10 cellular contexts compared by ENCODE assay signal in the genomic region with DNA sequence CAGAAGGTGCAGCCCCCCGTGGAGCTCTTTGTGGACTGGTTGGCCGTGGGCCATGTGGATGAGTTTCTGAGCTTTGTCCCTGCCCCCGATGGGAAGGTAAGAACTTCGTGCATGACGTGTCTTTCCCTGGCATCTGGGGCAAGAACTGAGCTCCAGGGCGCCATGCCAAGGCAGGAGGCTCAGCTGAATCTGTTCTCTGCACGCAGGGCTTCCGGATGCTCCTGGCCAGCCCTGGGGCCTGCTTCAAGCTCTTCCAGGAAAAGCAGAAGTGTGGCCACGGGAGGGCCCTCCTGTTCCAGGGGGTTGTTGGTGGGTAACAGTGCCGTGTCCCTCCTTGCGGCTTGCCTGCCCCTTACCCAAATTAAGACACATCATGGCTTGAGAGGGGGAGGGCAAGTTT. TPM values are rescaled to one million over a fixed set of nuclear protein-coding genes. Genes with fewer than 3 reads are reported as not detected.
DNase-seq lines count a peak whose midpoint lies in the region; ATAC-seq, FAIRE-seq and TF ChIP-seq lines count a peak whose summit lies in the region.
"Had no signal": no experiment of that assay in that cellular context is flagged by ENCODE, and none has a peak within 500 bp of the region (broad histone marks: within the 10 kb centered on the region; RNA-seq: fewer than 3 reads in every experiment).

No MANE protein-coding gene starts in this region.

- H3K9me3 ChIP-seq in GM12878 (replicated peaks; ENCODE audit: control insufficient read depth, insufficient read depth, low read length) (no peaks in the 10 kb centered on the region), kidney (ENCODE audit: control insufficient read depth in 1 of 2, low read length in 2 of 2) (no peaks in the 10 kb centered on the region)

- TF ChIP-seq POLR2A in GM12878 (IDR thresholded peaks at IDR 0.05; ENCODE audit: low read depth, low read length) = no peak

- no peak overlapping the region for H3K4me2 ChIP-seq in GM12878 (ENCODE audit: control insufficient read depth, insufficient read depth)

- RAD21 ChIA-PET in GM12878 (lab: Charles Lee; ENCODE audit: unreplicated experiment) = interaction anchor here (1.3 kb wide), 1 partner anchor 135 kb away, joined by 3 read pairs; no protein-coding TSS in a partner anchor

- TF ChIP-seq RAD21 in GM12878 (IDR thresholded peaks at IDR 0.05; ENCODE audit: insufficient read depth, low read depth, low read length) = no peak

- no peak overlapping the region for H2AFZ ChIP-seq in GM12878 (ENCODE audit: control insufficient read depth, low read depth, low read length)

- in situ Hi-C loops in GM12878 (cut with MboI) = no loop called here

- intact Hi-C loops in GM12878 (cut with micrococcal nuclease; ENCODE audit: unreplicated experiment) = loop anchor here (10.0 kb wide), 1 partner anchor 222 kb away; a partner anchor contains a TSS
- intact Hi-C loops in kidney (cut with DNase I) = no loop called here

- DNase-seq in H4 (ENCODE audit: low spot score) (peak; percentile 95), NOMO-1 (lab: John Stamatoyannopoulos, UW; ENCODE audit: unreplicated experiment in 2 of 2) (peak; percentile 43 to 62), GM12878 (ENCODE audit: low read depth, low spot score) (no peak), pons (ENCODE audit: low spot score) (peak; percentile 25), kidney (no peak), frontal cortex (ENCODE audit: low spot score in 2 of 2) (no peak)
- no peak for DNase-seq in activated CD8-positive, alpha-beta memory T cell treated with anti-CD3 and anti-CD28 coated beads for 24 hours
- DNase-seq: activated naive CD8-positive, alpha-beta T cell treated with anti-CD3 and anti-CD28 coated beads for 36 hours had no signal

- H3K9ac ChIP-seq in GM12878 (ENCODE audit: control insufficient read depth, insufficient read depth, low read length) (no peak overlapping the region), kidney (ENCODE audit: low read length in 2 of 2) (no peak overlapping the region)

- POLR2A ChIA-PET in GM12878 (lab: Charles Lee) = no interaction called here

- CTCF ChIA-PET in GM12878 (lab: Yijun Ruan, JAX) = interaction anchor here (1.2 to 1.7 kb wide), 3 partner anchors 39 to 218 kb away, joined by 3 to 6 read pairs (median 4); no protein-coding TSS in a partner anchor

- ATAC-seq in GM12878 (no peak), GM19328 (IDR thresholded peaks at IDR 0.05; ENCODE audit: unreplicated experiment) (no peak)

- H3K36me3 ChIP-seq in GM12878 (ENCODE audit: control insufficient read depth in 2 of 2, insufficient read depth in 2 of 2, low read length in 1 of 2) (no peaks in the 10 kb centered on the region), kidney (ENCODE audit: control insufficient read depth in 1 of 2, insufficient read depth in 2 of 2, low read length in 2 of 2) (no peaks in the 10 kb centered on the region)

- H3K4me3 ChIP-seq in GM12878 (no peak overlapping the region), kidney (ENCODE audit: low read length in 2 of 2) (no peak overlapping the region)
- H3K4me3 ChIP-seq: lung had no signal

- no TSS peak for BruUV-seq in GM12878 (replicated peaks; lab: Mats Ljungman, UMichigan)

- FAIRE-seq in GM12878 (lab: Jason Lieb, UNC) = no peak
- FAIRE-seq in kidney (lab: Jason Lieb, UNC) = no peak
- FAIRE-seq in frontal cortex (lab: Jason Lieb, UNC) = no peak

- H3K27me3 ChIP-seq in GM12878 (replicated peaks in 1 of 2; ENCODE audit: control insufficient read depth in 2 of 2, insufficient read depth in 2 of 2, low read length in 1 of 2) = no peaks in the 10 kb centered on the region

- 27% methylated on average over 11 of the region's 11 CpGs for WGBS in GM12878 (ENCODE audit: insufficient coverage, insufficient replicate concordance, low lambda C conversion rate, missing lambda C conversion rate)

- TF ChIP-seq CTCF in GM12878 (IDR thresholded peaks at IDR 0.05 in 2 of 3, conservative IDR thresholded peaks at IDR 0.05 in 1 of 3; ENCODE audit: control insufficient read depth in 2 of 3, extremely low read depth in 1 of 3, insufficient read depth in 1 of 3, low read depth in 3 of 3, low read length in 3 of 3) (no peak), kidney (IDR thresholded peaks at IDR 0.05; ENCODE audit: borderline replicate concordance, extremely low read depth, insufficient read depth) (no peak)

- no peaks in the 10 kb centered on the region for H3K79me2 ChIP-seq in GM12878 (ENCODE audit: control insufficient read depth, insufficient read depth, low read length)

- no peak for TF ChIP-seq EP300 in GM12878 (IDR thresholded peaks at IDR 0.05; ENCODE audit: borderline replicate concordance in 1 of 2, control insufficient read depth in 1 of 2, low read depth in 2 of 2, low read length in 2 of 2)

- H3K4me1 ChIP-seq in GM12878 (ENCODE audit: control insufficient read depth, insufficient read depth, low read length) = peaks cover 10% of the 10 kb centered on the region
- no peaks in the 10 kb centered on the region for H3K4me1 ChIP-seq in kidney (ENCODE audit: control insufficient read depth in 1 of 2, insufficient read depth in 1 of 2, low read depth in 1 of 2, low read length in 2 of 2)

- H4K20me1 ChIP-seq in GM12878 (ENCODE audit: control insufficient read depth, insufficient read depth) = no peaks in the 10 kb centered on the region

- H3K27ac ChIP-seq in GM12878 (ENCODE audit: control insufficient read depth, insufficient read depth) (no peak overlapping the region), kidney (ENCODE audit: low read depth in 2 of 2, low read length in 2 of 2) (no peak overlapping the region)

- SMC1A ChIA-PET in GM12878 (lab: Charles Lee; ENCODE audit: uncharacterized antibody, unreplicated experiment) = interaction anchor here (1.2 to 1.5 kb wide), 2 partner anchors 148 to 149 kb away, joined by 3 to 4 read pairs; no protein-coding TSS in a partner anchor

TF ChIP-seq in GM12878, 131 proteins besides CTCF, POLR2A, EP300 and RAD21:
- TF ChIP-seq TAF1 (IDR thresholded peaks at IDR 0.05; ENCODE audit: borderline replicate concordance, low read depth, low read length) = no peak
- 0 out of 2 replicates have a peak, but pooled peaks have one; percentile 6 for TF ChIP-seq SPI1 (IDR thresholded peaks at IDR 0.05; ENCODE audit: borderline replicate concordance, insufficient read depth, low read depth, low read length)
TF ChIP-seq in GM12878: peak in this region for 1.

RNA-seq across cellular contexts. Expression of a gene that starts 27.7 kb away (rescaled TPM):
- total RNA-seq in H4 (2014; rRNA removed; shearing (Covaris generic)) = 5.7 and 6.0 TPM in 2 replicates
- total RNA-seq in GM12878 (2013; cell fraction: nucleolus; rRNA removed) = not detected in 2 replicates
- total RNA-seq in GM12878 (2014; rRNA removed) = not detected in 2 replicates
- total RNA-seq in GM12878 (2014; rRNA removed; fragmentation: Illumina TruSeq; extraction: Trizol) = not detected in 2 replicates
- not detected in 2 replicates for total RNA-seq in GM12878 (2021)
- not detected for polyA plus RNA-seq in GM12878 (2011; ENCODE audit: low read depth)
- polyA plus RNA-seq in GM12878 (2011; rRNA removed) = not detected in 2 replicates
- 0.02 and 0.03 TPM in 2 replicates for polyA plus RNA-seq in GM12878 (2011; cell fraction: cytosol; rRNA removed)
- 0.03 and 0.04 TPM in 2 replicates for polyA plus RNA-seq in GM12878 (2011; cell fraction: nucleus; rRNA removed)
- polyA plus RNA-seq in GM12878 (2012) = 0.07 TPM in 1 of 2 replicates, not detected in the other
- polyA plus RNA-seq in GM12878 (2014; fragmentation: Illumina TruSeq; extraction: Trizol) = 0.01 TPM in 1 of 2 replicates, not detected in the other
- not detected for polyA plus RNA-seq in GM12878 (2014; fragmentation: Nextera tagmentation; extraction: Ambion mirVana)
- polyA plus RNA-seq in GM12878 (2014; rRNA removed) = not detected in 2 replicates
- polyA plus RNA-seq in GM12878 (2016; fragmentation: Nextera tagmentation; extraction: Ambion mirVana) = not detected
- not detected in 2 replicates for polyA minus RNA-seq in GM12878 (2011; rRNA and poly(A)+ RNA removed)
- polyA minus RNA-seq in GM12878 (2011; cell fraction: cytosol; rRNA and poly(A)+ RNA removed) = not detected in 2 replicates
- polyA minus RNA-seq in GM12878 (2011; cell fraction: nucleus; rRNA and poly(A)+ RNA removed) = not detected in 2 replicates
- not detected for total RNA-seq in kidney
- not detected for polyA plus RNA-seq in kidney (ENCODE audit: insufficient read depth, low read depth, low replicate concordance)
- not detected for total RNA-seq in frontal cortex
- total RNA-seq: activated naive CD8-positive, alpha-beta T cell treated with anti-CD3 and anti-CD28 coated beads for 36 hours; lung had no signal

RNA-seq across cellular contexts. Expression of a gene that starts 31.4 kb away (rescaled TPM):
- 0.27 TPM in 2 replicates for total RNA-seq in H4 (2014; rRNA removed; shearing (Covaris generic))
- total RNA-seq in GM12878 (2013; cell fraction: nucleolus; rRNA removed) = not detected in 2 replicates
- 0.11 TPM in 1 of 2 replicates, not detected in the other for total RNA-seq in GM12878 (2014; rRNA removed)
- total RNA-seq in GM12878 (2014; rRNA removed; fragmentation: Illumina TruSeq; extraction: Trizol) = 0.09 TPM in 1 of 2 replicates, not detected in the other
- 0.13 and 0.15 TPM in 2 replicates for total RNA-seq in GM12878 (2021)
- not detected for polyA plus RNA-seq in GM12878 (2011; ENCODE audit: low read depth)
- polyA plus RNA-seq in GM12878 (2011; rRNA removed) = 0.13 and 0.15 TPM in 2 replicates
- 0.18 and 0.32 TPM in 2 replicates for polyA plus RNA-seq in GM12878 (2011; cell fraction: cytosol; rRNA removed)
- polyA plus RNA-seq in GM12878 (2011; cell fraction: nucleus; rRNA removed) = 0.25 and 0.45 TPM in 2 replicates
- 0.11 and 0.38 TPM in 2 replicates for polyA plus RNA-seq in GM12878 (2012)
- 0.09 TPM in 1 of 2 replicates, not detected in the other for polyA plus RNA-seq in GM12878 (2014; fragmentation: Illumina TruSeq; extraction: Trizol)
- polyA plus RNA-seq in GM12878 (2014; fragmentation: Nextera tagmentation; extraction: Ambion mirVana) = under 1 TPM in 1 of 2 experiments, not detected in 1; 0.15 TPM
- polyA plus RNA-seq in GM12878 (2014; rRNA removed) = 0.08 and 0.24 TPM in 2 replicates
- polyA plus RNA-seq in GM12878 (2016; fragmentation: Nextera tagmentation; extraction: Ambion mirVana) = under 1 TPM; 0.39 to 0.47 TPM
- polyA minus RNA-seq in GM12878 (2011; rRNA and poly(A)+ RNA removed) = 0.15 TPM in 1 of 2 replicates, not detected in the other
- polyA minus RNA-seq in GM12878 (2011; cell fraction: cytosol; rRNA and poly(A)+ RNA removed) = not detected in 2 replicates
- polyA minus RNA-seq in GM12878 (2011; cell fraction: nucleus; rRNA and poly(A)+ RNA removed) = 0.12 TPM in 1 of 2 replicates, not detected in the other
- 0.35 TPM for total RNA-seq in kidney
- not detected for polyA plus RNA-seq in kidney (ENCODE audit: insufficient read depth, low read depth, low replicate concordance)
- 0.41 TPM for total RNA-seq in frontal cortex

Comparison
In these comparisons a context has a peak if more than half of its experiments do, and no peak if none do; other contexts are left out.
1. DNase-seq: peak in H4 (single experiment), NOMO-1 (2 of 2) and pons (single experiment); none in GM12878 (single experiment), activated CD8-positive, alpha-beta memory T cell treated with anti-CD3 and anti-CD28 coated beads for 24 hours (single experiment), kidney (single experiment) and frontal cortex (0 of 2).